8 cellular contexts compared by ENCODE assay signal in genomic region chr20:3239867-3240775, GRCh38. TPM values are rescaled to one million over a fixed set of nuclear protein-coding genes. Genes with fewer than 3 reads are reported as not detected.
DNase-seq lines count a peak whose midpoint lies in the region; ATAC-seq and TF ChIP-seq lines count a peak whose summit lies in the region.

No MANE protein-coding gene starts in this region.

- 18 to 22% methylated on average over 54 of the region's 54 CpGs for WGBS in aorta, 2 donors

- H3K4me1 ChIP-seq in mononuclear cell (ENCODE audit: insufficient read depth, low read length) (peaks cover 28% of the 10 kb centered on the region), aorta (ENCODE audit: control insufficient read depth in 1 of 2, insufficient read depth in 2 of 2, low read length in 2 of 2) (no peaks in the 10 kb centered on the region)

- H3K4me3 ChIP-seq in AG04449 (ENCODE audit: low read depth, low read length) (peak overlapping the region; percentile 55), choroid plexus epithelial cell (ENCODE audit: low read depth, low read length) (peak overlapping the region; percentile 67), mononuclear cell (ENCODE audit: low read length) (peak overlapping the region; percentile 45), aorta (ENCODE audit: low read length in 2 of 2) (peak overlapping the region in 1 of 2 donors; percentile 63)
- H3K4me3 ChIP-seq in Jurkat, Clone E6-1 (ENCODE audit: low read length), result peak overlapping the region; percentile 62

- DNase-seq in AG04449 (ENCODE audit: low read depth, low spot score) (no peak), choroid plexus epithelial cell (ENCODE audit: low read depth) (peak; percentile 31), left lobe of liver (ENCODE audit: low spot score) (no peak), Kasumi-1 (lab: John Stamatoyannopoulos, UW) (no peak), aorta (no peak)
- no peak for DNase-seq in Jurkat, Clone E6-1 (ENCODE audit: low read depth, low spot score)

- ATAC-seq in GM18519 (IDR thresholded peaks at IDR 0.05; ENCODE audit: low FRiP score, unreplicated experiment), result no peak
- no peak for ATAC-seq in left lobe of liver
- no peak for ATAC-seq in aorta (ENCODE audit: low FRiP score)

- no peaks in the 10 kb centered on the region for H3K36me3 ChIP-seq in aorta (ENCODE audit: control insufficient read depth in 1 of 2, insufficient read depth in 2 of 2, low read length in 1 of 2)

- no peak overlapping the region for H3K27ac ChIP-seq in aorta (ENCODE audit: low read depth in 1 of 2, low read length in 2 of 2)

- CTCF ChIA-PET in AG04449 (lab: Yijun Ruan, JAX), result interaction anchor here (1.1 to 2.0 kb wide), 3 partner anchors 7 to 22 kb away, joined by 3 to 7 read pairs (median 6); no protein-coding TSS in a partner anchor

- H3K27me3 ChIP-seq in mononuclear cell (ENCODE audit: insufficient read depth, low read length) (peaks cover 42% of the 10 kb centered on the region), aorta (ENCODE audit: control insufficient read depth in 1 of 2, insufficient read depth in 2 of 2, low read length in 1 of 2) (no peaks in the 10 kb centered on the region)

- H3K9me3 ChIP-seq in mononuclear cell (ENCODE audit: low read depth, low read length) (no peaks in the 10 kb centered on the region), aorta (ENCODE audit: control insufficient read depth, low read length) (no peaks in the 10 kb centered on the region)

- TF ChIP-seq CTCF in AG04449 (IDR thresholded peaks at IDR 0.05; ENCODE audit: insufficient read depth, low read length, missing control alignments), result no peak
- no peak for TF ChIP-seq CTCF in choroid plexus epithelial cell (conservative IDR thresholded peaks at IDR 0.05; ENCODE audit: low read depth, low read length)

- POLR2A ChIA-PET in AG04449 (lab: Yijun Ruan, JAX), result interaction anchor here (1.0 kb wide), 2 partner anchors 9 to 37 kb away, joined by 3 to 5 read pairs; no protein-coding TSS in a partner anchor

- intact Hi-C loops in aorta (cut with DNase I), result no loop called here

RNA-seq across cellular contexts. Expression of gene SLC4A11, which starts 1.1 kb away (rescaled TPM):
- 23.0 TPM for polyA plus RNA-seq in Jurkat, Clone E6-1 (2012; ENCODE audit: insufficient read depth, insufficient read length)
- total RNA-seq in mononuclear cell, result 0.21 TPM
- total RNA-seq in left lobe of liver, result 0.18 TPM
- total RNA-seq in aorta, result under 1 TPM; 0.29 to 0.63 TPM
- polyA plus RNA-seq in aorta, result under 1 TPM in 1 of 2 donors, not detected in 1; 0.23 TPM

RNA-seq across cellular contexts. Expression of gene ITPA, which starts 30.8 kb away (rescaled TPM):
- 83.0 TPM for polyA plus RNA-seq in Jurkat, Clone E6-1 (2012; ENCODE audit: insufficient read depth, insufficient read length)
- total RNA-seq in mononuclear cell, result 10.8 TPM
- 25.3 TPM for total RNA-seq in left lobe of liver
- 10 to 100 TPM; 25.9 to 31.1 TPM for total RNA-seq in aorta
- 10 to 100 TPM; 26.7 to 72.4 TPM for polyA plus RNA-seq in aorta

RNA-seq across cellular contexts. Expression of gene DDRGK1, which starts 35.6 kb away (rescaled TPM):
- polyA plus RNA-seq in Jurkat, Clone E6-1 (2012; ENCODE audit: insufficient read depth, insufficient read length), result 55.0 TPM
- 22.1 TPM for total RNA-seq in mononuclear cell
- total RNA-seq in left lobe of liver, result 71.0 TPM
- total RNA-seq in aorta, result 10 to 100 TPM; 40.5 to 49.5 TPM
- 10 to 100 TPM; 42.8 to 81.0 TPM for polyA plus RNA-seq in aorta
